ENCODE assay signal across 15 cellular contexts in the genomic region with DNA sequence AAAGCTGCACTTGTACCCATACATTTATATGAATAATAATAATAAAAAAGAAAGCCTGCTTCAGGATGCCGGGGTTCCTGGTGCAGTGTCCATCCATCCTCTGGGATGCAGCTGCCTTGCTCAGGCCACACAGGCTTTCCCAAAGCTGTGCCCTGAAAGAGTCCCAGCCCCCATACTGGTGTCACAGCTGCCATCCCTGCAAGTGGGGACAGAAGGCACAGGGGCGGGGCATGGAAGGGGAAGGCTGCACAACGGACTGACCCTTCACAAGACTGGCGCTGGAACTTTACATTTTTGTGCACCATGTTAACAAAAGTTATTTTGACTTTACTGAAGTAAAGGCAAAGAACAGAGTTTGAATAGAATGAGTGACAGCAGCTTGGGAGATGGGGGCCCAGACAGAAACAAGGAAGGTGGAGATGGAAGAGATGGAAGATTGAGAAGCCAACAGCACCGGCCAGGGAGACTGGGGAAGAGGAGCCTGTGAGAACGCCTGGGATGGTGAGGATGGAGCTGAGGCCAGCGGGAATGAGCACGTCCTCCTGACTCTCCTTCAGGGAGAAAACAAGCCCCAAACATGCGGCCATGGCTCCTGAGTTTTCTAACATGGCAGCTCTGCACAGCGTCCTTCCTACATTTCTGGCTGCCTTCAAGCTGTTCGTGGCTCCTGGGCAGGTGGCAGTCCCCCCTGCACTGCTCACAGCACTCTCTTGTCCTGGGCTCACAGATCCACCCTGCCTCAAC.
DNase-seq lines count a peak whose midpoint lies in the region; ATAC-seq and TF ChIP-seq lines count a peak whose summit lies in the region.
"Had no signal": no experiment of that assay in that cellular context is flagged by ENCODE, and none has a peak within 500 bp of the region (broad histone marks: within the 10 kb centered on the region; RNA-seq: fewer than 3 reads in every experiment).

No MANE protein-coding gene starts in this region.

- no peaks in the 10 kb centered on the region for H3K27me3 ChIP-seq in colonic mucosa
- H3K27me3 ChIP-seq in mucosa of rectum (ENCODE audit: control insufficient read depth in 2 of 2, insufficient read depth in 2 of 2, low read length in 2 of 2) = no peaks in the 10 kb centered on the region
- H3K27me3 ChIP-seq in tibial artery = no peaks in the 10 kb centered on the region
- H3K27me3 ChIP-seq: BE2C had no signal

- H3K4me1 ChIP-seq in colonic mucosa (peaks cover 9% of the 10 kb centered on the region), mucosa of rectum (ENCODE audit: control insufficient read depth in 2 of 2, insufficient read depth in 2 of 2, low read length in 2 of 2) (peaks cover 35 to 55% of the 10 kb centered on the region in 2 donors), tibial artery (peaks cover 3 to 60% (median 40%) of the 10 kb centered on the region in 4 donors)

- no peaks in the 10 kb centered on the region for H3K36me3 ChIP-seq in colonic mucosa
- peaks cover 8 to 9% of the 10 kb centered on the region in 2 donors for H3K36me3 ChIP-seq in mucosa of rectum (ENCODE audit: control insufficient read depth in 2 of 2, insufficient read depth in 2 of 2, low read length in 2 of 2)
- no peaks in the 10 kb centered on the region for H3K36me3 ChIP-seq in tibial artery
- H3K36me3 ChIP-seq: BE2C had no signal

- TF ChIP-seq CTCF in colonic mucosa (IDR thresholded peaks at IDR 0.05) (no peak), tibial artery (IDR thresholded peaks at IDR 0.05) (no peak)

- H3K27ac ChIP-seq in colonic mucosa (peak overlapping the region; percentile 77), mucosa of rectum (ENCODE audit: low read depth in 2 of 2, low read length in 2 of 2) (peak overlapping the region; percentile 78 to 88), tibial artery (peak overlapping the region; percentile 75 to 90)

- DNase-seq in NCI-H524 (lab: John Stamatoyannopoulos, UW) (peak; percentile 92 to 94), colonic mucosa (no peak), tibial artery (no peak)
- DNase-seq: activated naive CD8-positive, alpha-beta T cell treated with anti-CD3 and anti-CD28 coated beads, Interleukin-2, amount 10 ng/mL, durations not matched to agents 7 days and 5 days; activated T-cell treated with anti-CD3 and anti-CD28 coated beads, Interleukin-2, amount 50 U/mL, for 1 hour; BE2C; DMS 273 treated with DMSO at 0.1 percent for 48 hours; effector CD4-positive, alpha-beta T cell; NCI-H187; NCI-H446 treated with DMSO at 0.1 percent for 48 hours; stimulated activated naive CD8-positive, alpha-beta T cell treated with anti-CD3 and anti-CD28 coated beads, Interleukin-15, amount 100 ng/mL, for 72 hours had no signal

- ATAC-seq in GM21423 (IDR thresholded peaks at IDR 0.05; ENCODE audit: unreplicated experiment) = no peak
- no peak for ATAC-seq in GM18511 (IDR thresholded peaks at IDR 0.05; ENCODE audit: unreplicated experiment)
- no peak for ATAC-seq in GM19467 (IDR thresholded peaks at IDR 0.05; ENCODE audit: unreplicated experiment)
- ATAC-seq: stimulated activated naive CD8-positive, alpha-beta T cell treated with anti-CD3 and anti-CD28 coated beads, Interleukin-15, amount 100 ng/mL, for 72 hours had no signal

- H3K9ac ChIP-seq in colonic mucosa (ENCODE audit: low read depth in 2 of 2, low read length in 2 of 2) (peak overlapping the region in 1 of 2 donors; percentile 14), mucosa of rectum (ENCODE audit: low read depth in 1 of 2, low read length in 2 of 2) (no peak overlapping the region)

- H3K4me3 ChIP-seq in colonic mucosa (no peak overlapping the region), mucosa of rectum (ENCODE audit: low read length in 2 of 2) (no peak overlapping the region), tibial artery (no peak overlapping the region)

- intact Hi-C loops in colonic mucosa (cut with DNase I) (loop anchor here (5.0 kb wide), 1 partner anchor 71 kb away; no protein-coding TSS in a partner anchor), tibial artery (cut with DNase I; ENCODE audit: low total_unique reads) (loop anchor here (5.0 kb wide), 1 partner anchor 39 kb away; no protein-coding TSS in a partner anchor)

- no peaks in the 10 kb centered on the region for H3K9me3 ChIP-seq in colonic mucosa
- H3K9me3 ChIP-seq in mucosa of rectum (ENCODE audit: control insufficient read depth in 2 of 2, low read length in 2 of 2) = no peaks in the 10 kb centered on the region
- H3K9me3 ChIP-seq in tibial artery = no peaks in the 10 kb centered on the region
- H3K9me3 ChIP-seq: BE2C had no signal

Comparison
In these comparisons a context has a peak if more than half of its experiments do, and no peak if none do; other contexts are left out.
1. DNase-seq: peak in NCI-H524 (2 of 2); none in colonic mucosa (single experiment) and tibial artery (0 of 2).
2. Peak in every context shown above with its lines, with median percentiles within 50 percentile points of each other: H3K27ac ChIP-seq.